In the genomic region with DNA sequence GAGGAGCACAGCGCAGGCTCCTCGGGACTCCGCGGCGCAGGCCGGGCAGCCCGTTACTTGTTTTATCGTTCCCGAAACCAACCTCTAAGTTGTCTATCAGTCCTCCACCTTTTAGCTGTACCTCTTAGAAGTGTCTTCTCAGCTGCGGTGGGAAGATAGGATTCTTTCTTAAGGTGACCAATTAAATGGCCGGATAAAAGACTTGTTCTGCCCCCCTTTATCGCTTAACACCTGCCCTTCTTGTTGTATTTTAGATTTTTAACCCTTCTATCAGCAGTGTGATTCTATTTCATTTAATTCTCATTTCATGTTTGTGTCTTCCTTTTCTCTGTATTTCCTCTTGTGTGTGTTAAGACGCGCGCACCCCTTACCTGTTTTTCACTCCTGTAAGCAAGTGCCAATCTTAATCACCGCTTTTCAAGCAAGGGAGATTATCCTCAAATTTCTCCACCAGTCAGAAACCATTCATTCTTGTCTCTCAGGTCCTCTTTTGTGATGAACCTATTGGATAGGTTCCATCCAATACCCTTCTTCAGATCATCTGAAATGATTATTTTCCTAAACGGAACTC, we compare ENCODE assay signal across 8 cellular contexts. TPM values are rescaled to one million over a fixed set of nuclear protein-coding genes. Genes with fewer than 3 reads are reported as not detected.
A peak's percentile ranks its signal among the peaks of the same experiment; 100 is the strongest.
DNase-seq lines count a peak whose midpoint lies in the region; ATAC-seq and TF ChIP-seq lines count a peak whose summit lies in the region.

No MANE protein-coding gene starts in this region.

- peaks cover 38% of the 10 kb centered on the region for H3K79me2 ChIP-seq in PC-3 (ENCODE audit: low read length)

- H3K9me2 ChIP-seq in PC-3 (replicated peaks; ENCODE audit: low read length), result no peaks in the 10 kb centered on the region

- peak overlapping the region; percentile 90 for H3K4me2 ChIP-seq in PC-3 (ENCODE audit: low read length)

- peak overlapping the region; percentile 96 for H3K27ac Mint-ChIP-seq in HFFc6
- peak overlapping the region; percentile 66 for H3K27ac Mint-ChIP-seq in dendritic cell treated with granulocyte-macrophage colony-stimulating factor and Interleukin-4, amounts not matched to agents 40 ng/mL and 50 ng/mL, for 4 days
- H3K27ac Mint-ChIP-seq in neural crest cell (ENCODE audit: unreplicated experiment), result peak overlapping the region; percentile 1

- H3K4me3 ChIP-seq in PC-3 (ENCODE audit: low read length), result peak overlapping the region; percentile 88

- H3K9me3 Mint-ChIP-seq in HFFc6, result no peaks in the 10 kb centered on the region
- H3K9me3 Mint-ChIP-seq in dendritic cell treated with granulocyte-macrophage colony-stimulating factor and Interleukin-4, amounts not matched to agents 40 ng/mL and 50 ng/mL, for 4 days, result no peaks in the 10 kb centered on the region
- no peaks in the 10 kb centered on the region for H3K9me3 Mint-ChIP-seq in neural crest cell

- ATAC-seq in PC-3 (no peak), HG02623 (IDR thresholded peaks at IDR 0.05; ENCODE audit: unreplicated experiment) (no peak)

- H3K9ac ChIP-seq in PC-3 (ENCODE audit: low read length), result peak overlapping the region; percentile 95

- POLR2A ChIA-PET in PC-3 (lab: Charles Lee; ENCODE audit: unreplicated experiment), result no interaction called here

- peak; percentile 31 for DNase-seq in activated CD4-positive, CD25-positive, alpha-beta regulatory T cell treated with anti-CD3 and anti-CD28 coated beads, Interleukin-2, amount 50 U/mL, for 16 hours (ENCODE audit: low read depth, low spot score)
- no peak for DNase-seq in activated CD4-positive, CD25-positive, alpha-beta regulatory T cell treated with anti-CD3 and anti-CD28 coated beads, Interleukin-2, amount 50 U/mL, for 72 hours
- no peak for DNase-seq in HFFc6
- DNase-seq in PC-3, result no peak
- DNase-seq in neural crest cell (ENCODE audit: low read depth, low spot score), result no peak
- DNase-seq in cortex of kidney (lab: John Stamatoyannopoulos, UW), result no peak

- peaks cover 30% of the 10 kb centered on the region for H3K4me1 ChIP-seq in PC-3 (ENCODE audit: insufficient read depth, low read length)

- H3K4me1 Mint-ChIP-seq in HFFc6 (ENCODE audit: low read depth) (peaks cover 44% of the 10 kb centered on the region), neural crest cell (peaks cover 28% of the 10 kb centered on the region)
- peaks cover 26% of the 10 kb centered on the region for H3K4me1 Mint-ChIP-seq in dendritic cell treated with granulocyte-macrophage colony-stimulating factor and Interleukin-4, amounts not matched to agents 40 ng/mL and 50 ng/mL, for 4 days (ENCODE audit: low read depth)

- intact Hi-C loops in PC-3 (cut with micrococcal nuclease), result loop anchor here (2.0 kb wide), 1 partner anchor 58 kb away; the partner anchor contains the start of gene SLC9B1
- intact Hi-C loops in dendritic cell treated with granulocyte-macrophage colony-stimulating factor and Interleukin-4, amounts not matched to agents 40 ng/mL and 50 ng/mL, for 4 days (cut with micrococcal nuclease), result no loop called here

- H3K4me3 Mint-ChIP-seq in HFFc6 (peak overlapping the region; percentile 94), neural crest cell (peak overlapping the region; percentile 74)
- peak overlapping the region; percentile 78 for H3K4me3 Mint-ChIP-seq in dendritic cell treated with granulocyte-macrophage colony-stimulating factor and Interleukin-4, amounts not matched to agents 40 ng/mL and 50 ng/mL, for 4 days

- no peak for TF ChIP-seq CTCF in HFFc6 (IDR thresholded peaks at IDR 0.05)
- TF ChIP-seq CTCF in PC-3 (conservative IDR thresholded peaks at IDR 0.05; ENCODE audit: low read depth, low read length), result no peak
- no peak for TF ChIP-seq CTCF in neural crest cell (conservative IDR thresholded peaks at IDR 0.05)

- H3F3A ChIP-seq in PC-3 (ENCODE audit: low read length, unreplicated experiment), result no peaks in the 10 kb centered on the region

- peak overlapping the region; percentile 97 for H2AFZ ChIP-seq in PC-3 (ENCODE audit: low read length)

- H4K20me1 ChIP-seq in PC-3 (ENCODE audit: low read length), result no peaks in the 10 kb centered on the region

- CTCF ChIA-PET in PC-3 (lab: Charles Lee), result no interaction called here

- H3K9me3 ChIP-seq in PC-3 (ENCODE audit: low read length), result no peaks in the 10 kb centered on the region

- TSS peak; percentile 54 for BruUV-seq in PC-3 (replicated peaks; lab: Mats Ljungman, UMichigan)

- no peaks in the 10 kb centered on the region for H3K27me3 Mint-ChIP-seq in HFFc6 (ENCODE audit: insufficient read depth)
- peaks cover 20% of the 10 kb centered on the region for H3K27me3 Mint-ChIP-seq in dendritic cell treated with granulocyte-macrophage colony-stimulating factor and Interleukin-4, amounts not matched to agents 40 ng/mL and 50 ng/mL, for 4 days
- no peaks in the 10 kb centered on the region for H3K27me3 Mint-ChIP-seq in neural crest cell (ENCODE audit: low read depth)

- no peaks in the 10 kb centered on the region for H3K27me3 ChIP-seq in PC-3 (ENCODE audit: low read length)

- H3K36me3 Mint-ChIP-seq in HFFc6 (ENCODE audit: low read depth) (0 out of 2 replicates have a peak, but pooled peaks cover 4% of the 10 kb centered on the region), neural crest cell (ENCODE audit: low read depth) (peaks cover 12% of the 10 kb centered on the region)
- no peaks in the 10 kb centered on the region for H3K36me3 Mint-ChIP-seq in dendritic cell treated with granulocyte-macrophage colony-stimulating factor and Interleukin-4, amounts not matched to agents 40 ng/mL and 50 ng/mL, for 4 days (ENCODE audit: low read depth)

- peak overlapping the region; percentile 73 for H3K27ac ChIP-seq in PC-3 (ENCODE audit: low read length)

- no peaks in the 10 kb centered on the region; the same call in 1 of the 2 replicates for H3K36me3 ChIP-seq in PC-3 (ENCODE audit: low read depth, low read length)

RNA-seq across cellular contexts. Expression of gene SLC9B2, which starts 0.3 kb away (rescaled TPM):
- 10 to 100 TPM; 15.4 to 22.0 (median 17.5) TPM for total RNA-seq in HFFc6 (2021; fragmentation: NEBNext Ultra II Directional; extraction: Animal tissue kit (Norgen Biotek cat#: 25700))
- total RNA-seq in PC-3 (2014; rRNA removed) (5.5 and 13.6 TPM in 2 replicates), neural crest cell (21.6 and 24.9 TPM in 2 replicates)

RNA-seq across cellular contexts. Expression of gene BDH2, which starts 22.8 kb away (rescaled TPM):
- total RNA-seq in HFFc6 (2021; fragmentation: NEBNext Ultra II Directional; extraction: Animal tissue kit (Norgen Biotek cat#: 25700)), result 10 to 100 TPM; 33.9 to 39.4 (median 36.9) TPM
- total RNA-seq in PC-3 (2014; rRNA removed), result 10.5 and 16.0 TPM in 2 replicates
- total RNA-seq in neural crest cell, result 70.7 and 72.3 TPM in 2 replicates

RNA-seq across cellular contexts. Expression of gene SLC9B1, which starts 57.4 kb away (rescaled TPM):
- under 1 TPM; 0.09 to 0.36 (median 0.23) TPM for total RNA-seq in HFFc6 (2021; fragmentation: NEBNext Ultra II Directional; extraction: Animal tissue kit (Norgen Biotek cat#: 25700))
- total RNA-seq in PC-3 (2014; rRNA removed), result not detected in 2 replicates
- 1.7 and 2.0 TPM in 2 replicates for total RNA-seq in neural crest cell

Comparison
In these comparisons a context has a peak if more than half of its experiments do, and no peak if none do; other contexts are left out.
1. H3K27ac Mint-ChIP-seq: peak in every context shown above with its lines; median percentile 96 in HFFc6; 66 in dendritic cell treated with granulocyte-macrophage colony-stimulating factor and Interleukin-4, amounts not matched to agents 40 ng/mL and 50 ng/mL, for 4 days; 1 in neural crest cell.